Comparison of ENCODE assay signal across 10 cellular contexts in genomic region chr10:123997486-123998196, GRCh38.
DNase-seq lines count a peak whose midpoint lies in the region; ATAC-seq and TF ChIP-seq lines count a peak whose summit lies in the region.
"Had no signal": no experiment of that assay in that cellular context is flagged by ENCODE, and none has a peak within 500 bp of the region (broad histone marks: within the 10 kb centered on the region; RNA-seq: fewer than 3 reads in every experiment).

No MANE protein-coding gene starts in this region.

- no peaks in the 10 kb centered on the region for H3K9me3 Mint-ChIP-seq in endothelial cell (ENCODE audit: unreplicated experiment)
- H3K9me3 Mint-ChIP-seq: activated naive CD4-positive, alpha-beta T cell treated with anti-CD3 and anti-CD28 coated beads, Interleukin-2, amount 50 U/mL, for 72 hours had no signal

- no peak overlapping the region for H3K27ac ChIP-seq in ovary

- DNase-seq in Daoy (ENCODE audit: low read depth) = peak; percentile 92
- DNase-seq in OCI-M1 (lab: John Stamatoyannopoulos, UW) = peak; percentile 38
- peak; percentile 99 for DNase-seq in fibroblast of peridontal ligament (ENCODE audit: extremely low read depth)
- peak in 3 of 5 donors; percentile 30 to 55 (median 41) for DNase-seq in ovary
- DNase-seq in NAMALWA (ENCODE audit: low spot score) = no peak
- DNase-seq in endothelial cell (ENCODE audit: low spot score) = no peak
- DNase-seq: NCI-H446 had no signal

- no peaks in the 10 kb centered on the region for H3K27me3 ChIP-seq in ovary

- TF ChIP-seq CTCF in ovary (IDR thresholded peaks at IDR 0.05) (no peak), endothelial cell (IDR thresholded peaks at IDR 0.05; ENCODE audit: unreplicated experiment) (no peak)

- H3K36me3 ChIP-seq in ovary = no peaks in the 10 kb centered on the region

- H3K4me3 ChIP-seq in ovary = no peak overlapping the region

- no peaks in the 10 kb centered on the region for H3K9me3 ChIP-seq in ovary

- ATAC-seq in HG03175 (IDR thresholded peaks at IDR 0.05; ENCODE audit: unreplicated experiment) (no peak), HG03139 (IDR thresholded peaks at IDR 0.05; ENCODE audit: unreplicated experiment) (no peak)

- WGBS in ovary, 3 donors = 32 to 38% (median 33%) methylated on average over 7 of the region's 7 CpGs

- no peak for TF ChIP-seq POLR2A in ovary (IDR thresholded peaks at IDR 0.05)

- intact Hi-C loops in ovary (cut with DNase I) = loop anchor here in 3 of 4 donors (2.0 to 10.0 kb wide), 4 partner anchors 95 to 267 kb away; partner anchors contain the start of gene CHST15 (in 2 of the 3)

- peaks cover 12% of the 10 kb centered on the region for H3K36me3 Mint-ChIP-seq in endothelial cell (ENCODE audit: low read depth, unreplicated experiment)
- H3K36me3 Mint-ChIP-seq: activated naive CD4-positive, alpha-beta T cell treated with anti-CD3 and anti-CD28 coated beads, Interleukin-2, amount 50 U/mL, for 72 hours had no signal

- peaks cover 36% of the 10 kb centered on the region for H3K27me3 Mint-ChIP-seq in endothelial cell (ENCODE audit: unreplicated experiment)

- H3K4me1 Mint-ChIP-seq in endothelial cell (ENCODE audit: unreplicated experiment) = peaks cover 24% of the 10 kb centered on the region

- H3K4me3 Mint-ChIP-seq in endothelial cell (ENCODE audit: unreplicated experiment) = no peak overlapping the region

- TF ChIP-seq EP300 in ovary (IDR thresholded peaks at IDR 0.05) = no peak

- no peak overlapping the region for H3K27ac Mint-ChIP-seq in endothelial cell (ENCODE audit: unreplicated experiment)
- H3K27ac Mint-ChIP-seq: activated naive CD4-positive, alpha-beta T cell treated with anti-CD3 and anti-CD28 coated beads, Interleukin-2, amount 50 U/mL, for 72 hours had no signal

- H3K4me1 ChIP-seq in ovary (ENCODE audit: insufficient read depth) = peaks cover 5% of the 10 kb centered on the region

Comparison
In these comparisons a context has a peak if more than half of its experiments do, and no peak if none do; other contexts are left out.
1. DNase-seq: peak in Daoy (single experiment), OCI-M1 (single experiment), fibroblast of peridontal ligament (single experiment) and ovary (3 of 5); none in NAMALWA (single experiment) and endothelial cell (single experiment).